ENCODE assay signal across 13 cellular contexts in the genomic region with DNA sequence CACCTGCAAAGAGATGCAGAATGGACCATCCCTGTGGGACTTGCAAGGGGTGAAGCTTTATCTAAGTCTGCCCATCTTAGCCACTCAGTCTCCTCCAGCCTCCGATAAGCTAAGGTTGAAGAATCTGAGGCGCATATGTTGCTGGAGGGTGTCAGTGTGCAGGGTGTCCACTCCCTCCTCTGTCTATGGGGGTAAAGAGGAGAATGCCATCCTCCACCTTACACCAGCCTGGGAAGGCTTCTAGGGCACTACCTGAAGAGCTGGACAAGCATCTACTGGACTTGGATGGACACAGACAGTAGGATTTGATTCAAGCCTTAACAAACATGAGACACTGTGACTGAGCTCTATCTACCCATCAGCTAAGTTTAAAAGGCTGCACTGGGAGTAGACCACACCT.
"Had no signal": no experiment of that assay in that cellular context is flagged by ENCODE, and none has a peak within 500 bp of the region (broad histone marks: within the 10 kb centered on the region; RNA-seq: fewer than 3 reads in every experiment).

No MANE protein-coding gene starts in this region.

- DNase-seq: activated CD4-positive, alpha-beta T cell treated with anti-CD3 and anti-CD28 coated beads, Interleukin-2, amount 50 U/mL, for 4 hours; activated CD4-positive, CD25-positive, alpha-beta regulatory T cell treated with anti-CD3 and anti-CD28 coated beads, Interleukin-2, amount 50 U/mL, for 72 hours; effector memory CD4-positive, alpha-beta T cell; foreskin keratinocyte; head of caudate nucleus; kidney glomerular epithelial cell; ovary; stimulated activated naive CD8-positive, alpha-beta T cell treated with anti-CD3 and anti-CD28 coated beads, Interleukin-15, amount 100 ng/mL, for 72 hours had no signal

- H3K9me3 ChIP-seq: ovary, thoracic aorta had no signal

- H3K27me3 Mint-ChIP-seq: brain; stimulated activated naive CD8-positive, alpha-beta T cell treated with anti-CD3 and anti-CD28 coated beads, Interleukin-15, amount 100 ng/mL, for 72 hours had no signal

- H3K27me3 ChIP-seq: foreskin keratinocyte, ovary had no signal

- H3K4me3 Mint-ChIP-seq: brain; neural crest cell; stimulated activated naive CD8-positive, alpha-beta T cell treated with anti-CD3 and anti-CD28 coated beads, Interleukin-15, amount 100 ng/mL, for 72 hours had no signal

- H3K4me3 ChIP-seq: ovary, SK-N-MC, thoracic aorta had no signal

- H3K27ac ChIP-seq: foreskin keratinocyte, ovary, SK-N-MC, thoracic aorta had no signal

- H3K36me3 ChIP-seq: ovary, thoracic aorta had no signal

- H3K9me3 Mint-ChIP-seq: neural crest cell; stimulated activated naive CD8-positive, alpha-beta T cell treated with anti-CD3 and anti-CD28 coated beads, Interleukin-15, amount 100 ng/mL, for 72 hours had no signal

- ATAC-seq: foreskin keratinocyte; sciatic nerve; stimulated activated naive CD8-positive, alpha-beta T cell treated with anti-CD3 and anti-CD28 coated beads, Interleukin-15, amount 100 ng/mL, for 72 hours had no signal
